8 cellular contexts compared by ENCODE assay signal in the genomic region with DNA sequence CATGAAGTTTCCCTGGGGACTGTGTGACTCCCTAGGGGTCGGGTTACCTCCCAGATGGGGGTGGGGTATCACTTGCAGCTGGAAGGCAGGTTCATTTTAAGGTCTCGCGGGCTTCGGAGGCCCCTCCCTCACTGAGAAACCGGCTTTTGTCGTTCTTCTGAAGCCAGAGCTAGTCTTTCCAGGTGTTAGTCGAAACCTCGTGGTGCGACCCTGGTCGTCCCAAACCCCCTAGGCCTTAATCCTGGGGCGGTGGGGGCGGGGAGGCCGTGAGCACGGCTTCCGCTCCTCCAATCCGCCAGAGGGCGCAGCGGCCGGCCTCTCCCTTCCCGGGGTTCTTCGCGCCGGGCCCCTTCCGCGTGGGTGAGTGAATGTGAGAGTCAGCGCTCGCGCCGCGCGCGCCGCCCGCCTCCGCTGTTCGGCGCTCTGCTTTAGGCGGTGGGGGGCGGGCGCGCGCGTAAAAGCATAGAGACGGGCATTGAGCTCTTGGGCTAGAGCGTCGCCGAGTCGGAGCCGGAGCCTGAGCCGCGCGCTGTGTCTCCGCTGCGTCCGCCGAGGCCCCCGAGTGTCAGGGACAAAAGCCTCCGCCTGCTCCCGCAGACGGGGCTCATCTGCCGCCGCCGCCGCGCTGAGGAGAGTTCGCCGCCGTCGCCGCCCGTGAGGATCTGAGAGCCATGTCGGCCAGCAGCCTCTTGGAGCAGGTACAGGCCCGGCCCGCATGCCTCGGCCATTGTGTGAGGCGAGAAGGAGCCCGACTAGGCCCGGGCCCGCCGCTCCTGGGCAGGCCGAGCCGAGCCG. TPM values are rescaled to one million over a fixed set of nuclear protein-coding genes. Genes with fewer than 3 reads are reported as not detected.
DNase-seq lines count a peak whose midpoint lies in the region; ATAC-seq and TF ChIP-seq lines count a peak whose summit lies in the region.

A gene (plus strand): TSS at position 491 of the 795 bp plus-strand sequence. CDS start 181 bp downstream, at position 672.

- H3K4me1 ChIP-seq in right lobe of liver: peaks cover 0 to 39% (median 6%) of the 10 kb centered on the region in 4 donors

- WGBS in right lobe of liver (ENCODE audit: insufficient coverage, low coverage, low lambda C conversion rate, missing lambda C conversion rate): 0% methylated on average over 15 of the region's 83 CpGs

- no peaks in the 10 kb centered on the region for H3K27me3 ChIP-seq in right lobe of liver

- TF ChIP-seq POLR2A in right lobe of liver (IDR thresholded peaks at IDR 0.05): peak; percentile 96

- TF ChIP-seq CTCF in right lobe of liver (IDR thresholded peaks at IDR 0.05): peak; percentile 95 to 99 (median 97)

- H3K9me3 ChIP-seq in right lobe of liver: no peaks in the 10 kb centered on the region

- H3K4me3 ChIP-seq in right lobe of liver: peak within 1 kb of the TSS; percentile 98 to 99 (median 99)

- peak; percentile 99 for DNase-seq in CD1c-positive myeloid dendritic cell (ENCODE audit: extremely low spot score)
- DNase-seq in NCI-H774 (lab: John Stamatoyannopoulos, UW): peak; percentile 85
- peak; percentile 99 for DNase-seq in activated CD4-positive, alpha-beta T cell treated with anti-CD3 and anti-CD28 coated beads, Interleukin-2, amount 50 U/mL, for 48 hours
- DNase-seq in dermis microvascular lymphatic vessel endothelial cell (ENCODE audit: low read depth in 2 of 2): peak; percentile 91 to 98
- peak; percentile 98 for DNase-seq in right lobe of liver
- peak; percentile 98 to 99 for DNase-seq in stimulated activated CD4-positive, alpha-beta T cell treated with anti-CD3 and anti-CD28 coated beads, Interleukin-4, amount 100 ng/mL, for 4 hours

- intact Hi-C loops in right lobe of liver (cut with DNase I): no loop called here

- ATAC-seq in GM19395 (IDR thresholded peaks at IDR 0.05; ENCODE audit: unreplicated experiment) (peak; percentile 85), HG03565 (IDR thresholded peaks at IDR 0.05; ENCODE audit: unreplicated experiment) (peak; percentile 82), right lobe of liver (peak; percentile 96 to 99 (median 96))

- peaks cover 0 to 31% (median 13%) of the 10 kb centered on the region in 4 donors for H3K36me3 ChIP-seq in right lobe of liver

- peak within 1 kb of the TSS; percentile 89 to 98 (median 91) for H3K27ac ChIP-seq in right lobe of liver

RNA-seq across cellular contexts. Expression of the gene that starts here (rescaled TPM):
- total RNA-seq in dermis microvascular lymphatic vessel endothelial cell: 62.6 and 86.0 TPM in 2 replicates
- 10 to 100 TPM; 21.8 to 43.2 (median 31.7) TPM for total RNA-seq in right lobe of liver

Comparison
In these comparisons a context has a peak if more than half of its experiments do, and no peak if none do; other contexts are left out.
1. Peak in every context shown above with its lines: DNase-seq, ATAC-seq, H3K4me3 ChIP-seq and H3K27ac ChIP-seq.